8 cellular contexts compared by ENCODE assay signal in the genomic region with DNA sequence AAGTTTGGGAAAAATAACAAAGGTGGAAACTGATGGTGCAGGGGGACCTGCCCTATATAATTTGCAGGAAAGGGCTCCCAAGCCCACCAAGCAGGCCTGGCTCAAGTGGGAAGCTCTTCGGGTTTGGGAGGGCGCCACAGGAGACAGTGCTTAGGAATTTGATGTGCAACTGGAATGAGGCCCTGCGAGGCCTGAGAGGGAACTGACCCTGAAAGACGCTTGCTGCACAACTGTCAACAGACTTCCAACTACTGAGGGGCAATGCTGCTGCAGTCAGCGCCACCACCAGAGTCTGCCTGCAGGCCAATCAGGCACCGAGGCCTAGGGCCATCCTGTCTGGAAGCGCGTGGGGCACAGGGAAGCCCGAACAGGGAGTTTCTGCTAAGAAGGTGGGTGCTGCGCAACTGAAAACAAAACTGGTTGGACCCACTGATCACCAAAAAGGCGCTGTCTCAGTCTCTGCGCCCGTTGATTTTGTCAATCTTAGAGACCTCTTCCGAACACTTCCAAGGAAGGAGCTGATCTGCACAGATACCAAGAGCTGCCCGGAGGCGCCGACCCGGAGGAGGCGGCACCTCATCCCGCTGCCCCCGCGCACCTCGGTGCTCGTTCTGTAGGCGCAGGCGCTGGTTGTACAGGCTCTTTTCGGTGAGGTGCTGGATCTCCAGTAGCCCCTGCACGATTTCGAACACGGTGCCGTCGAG. TPM values are rescaled to one million over a fixed set of nuclear protein-coding genes. Genes with fewer than 3 reads are reported as not detected.
A peak's percentile ranks its signal among the peaks of the same experiment; 100 is the strongest.
DNase-seq lines count a peak whose midpoint lies in the region; ATAC-seq and TF ChIP-seq lines count a peak whose summit lies in the region.

No MANE protein-coding gene starts in this region.

- peak overlapping the region; percentile 97 for H3K4me3 ChIP-seq in trophoblast cell (ENCODE audit: low read depth, low read length)

- peaks cover 48% of the 10 kb centered on the region for H3K4me1 Mint-ChIP-seq in activated CD8-positive, alpha-beta T cell treated with anti-CD3 and anti-CD28 coated beads for 36 hours (ENCODE audit: low read depth)

- TF ChIP-seq CTCF in activated CD8-positive, alpha-beta T cell treated with anti-CD3 and anti-CD28 coated beads for 36 hours (IDR thresholded peaks at IDR 0.05) = no peak

- CTCF ChIA-PET in activated CD8-positive, alpha-beta T cell treated with anti-CD3 and anti-CD28 coated beads for 36 hours (lab: Charles Lee) = interaction anchor here (0.9 to 2.5 kb wide), 8 partner anchors 24 to 163 kb away, joined by 3 to 6 read pairs (median 4); no protein-coding TSS in a partner anchor

- no CpG with 5 or more reads among the region's 32 CpGs for WGBS in trophoblast cell (ENCODE audit: extremely low coverage, insufficient coverage, insufficient read length)

- H4K12ac ChIP-seq in trophoblast cell (ENCODE audit: low read depth, low read length) = peak overlapping the region; percentile 66

- H3K27me3 ChIP-seq in trophoblast cell (ENCODE audit: insufficient read depth, low read length) = no peaks in the 10 kb centered on the region

- POLR2A ChIA-PET in activated CD8-positive, alpha-beta T cell treated with anti-CD3 and anti-CD28 coated beads for 36 hours (lab: Charles Lee) = interaction anchor here (0.6 to 0.8 kb wide), 2 partner anchors 13 to 189 kb away, joined by 3 to 4 read pairs; no protein-coding TSS in a partner anchor

- peak overlapping the region; percentile 35 for H3K27ac ChIP-seq in trophoblast cell (ENCODE audit: low read depth, low read length)

- peak overlapping the region; percentile 44 for H3K27ac Mint-ChIP-seq in activated CD8-positive, alpha-beta T cell treated with anti-CD3 and anti-CD28 coated beads for 36 hours

- H3K9me3 Mint-ChIP-seq in activated CD8-positive, alpha-beta T cell treated with anti-CD3 and anti-CD28 coated beads for 36 hours = no peaks in the 10 kb centered on the region

- H2BK5ac ChIP-seq in trophoblast cell (ENCODE audit: low read depth, low read length, poor library complexity) = peak overlapping the region; percentile 61

- peak; percentile 25 for ATAC-seq in HG03457 (IDR thresholded peaks at IDR 0.05; ENCODE audit: unreplicated experiment)
- ATAC-seq in activated CD8-positive, alpha-beta T cell treated with anti-CD3 and anti-CD28 coated beads for 36 hours = no peak

- peak overlapping the region; percentile 96 for H4K8ac ChIP-seq in trophoblast cell (ENCODE audit: low read depth, low read length)

- H2BK120ac ChIP-seq in trophoblast cell (ENCODE audit: insufficient read depth, low read length, poor library complexity) = peak overlapping the region; percentile 62

- H3K9me3 ChIP-seq in trophoblast cell (ENCODE audit: insufficient read depth, low read depth, low read length) = no peaks in the 10 kb centered on the region

- DNase-seq in stimulated activated CD4-positive, alpha-beta T cell treated with anti-CD3 and anti-CD28 coated beads, Interleukin-2, amount 100 ng/mL, for 24 hours = peak; percentile 22 to 43
- no peak for DNase-seq in stimulated activated CD4-positive, alpha-beta T cell treated with anti-CD3 and anti-CD28 coated beads, Interleukin-4, amount 100 ng/mL, for 4 hours
- no peak for DNase-seq in activated CD8-positive, alpha-beta T cell treated with anti-CD3 and anti-CD28 coated beads for 36 hours
- DNase-seq in cardiac septum (ENCODE audit: low spot score) (peak; percentile 74), trophoblast cell (peak; percentile 42 to 56), activated gamma-delta T cell (lab: John Stamatoyannopoulos, UW) (no peak), COR-L47 (lab: John Stamatoyannopoulos, UW) (no peak)

- H3K18ac ChIP-seq in trophoblast cell (ENCODE audit: low read length) = peak overlapping the region; percentile 95

- H3K27me3 Mint-ChIP-seq in activated CD8-positive, alpha-beta T cell treated with anti-CD3 and anti-CD28 coated beads for 36 hours = no peaks in the 10 kb centered on the region

- H2BK12ac ChIP-seq in trophoblast cell (ENCODE audit: low read length) = peak overlapping the region; percentile 68

- no peak overlapping the region for H2AK5ac ChIP-seq in trophoblast cell (ENCODE audit: low read length)

- intact Hi-C loops in activated CD8-positive, alpha-beta T cell treated with anti-CD3 and anti-CD28 coated beads for 36 hours (cut with micrococcal nuclease) = no loop called here
- intact Hi-C loops in cardiac septum (cut with DNase I) = loop anchor here (5.0 kb wide), 1 partner anchor 242 kb away; no protein-coding TSS in a partner anchor

- H3K4me2 ChIP-seq in trophoblast cell (ENCODE audit: low read length) = peak overlapping the region; percentile 88

- peak overlapping the region; percentile 95 for H2AFZ ChIP-seq in trophoblast cell (ENCODE audit: insufficient read depth, low read length, poor library complexity)

- H3K36me3 Mint-ChIP-seq in activated CD8-positive, alpha-beta T cell treated with anti-CD3 and anti-CD28 coated beads for 36 hours (ENCODE audit: low read depth) = no peaks in the 10 kb centered on the region

- peak overlapping the region; percentile 50 for H3K4ac ChIP-seq in trophoblast cell (ENCODE audit: low read depth, low read length)

- peak overlapping the region; percentile 85 for H3K9ac ChIP-seq in trophoblast cell (ENCODE audit: low read length)

- peaks cover 5 to 11% of the 10 kb centered on the region in 2 experiments for H3K4me1 ChIP-seq in trophoblast cell (ENCODE audit: control insufficient read depth in 1 of 2, insufficient read depth in 2 of 2, low read length in 2 of 2)

- H3K79me1 ChIP-seq in trophoblast cell (ENCODE audit: low read length) = peaks cover 10% of the 10 kb centered on the region

- peak overlapping the region; percentile 84 for H3K14ac ChIP-seq in trophoblast cell (ENCODE audit: low read length)

- H3K79me2 ChIP-seq in trophoblast cell (ENCODE audit: control insufficient read depth, insufficient read depth, low read length, poor library complexity) = peaks cover 12% of the 10 kb centered on the region

- H3K23ac ChIP-seq in trophoblast cell (ENCODE audit: low read length) = no peak overlapping the region

- H3K4me3 Mint-ChIP-seq in activated CD8-positive, alpha-beta T cell treated with anti-CD3 and anti-CD28 coated beads for 36 hours = peak overlapping the region; percentile 90

- peaks cover 4 to 5% of the 10 kb centered on the region in 2 experiments for H3K36me3 ChIP-seq in trophoblast cell (ENCODE audit: control insufficient read depth in 1 of 2, insufficient read depth in 2 of 2, low read length in 2 of 2)

- H4K91ac ChIP-seq in trophoblast cell (ENCODE audit: low read depth, low read length) = peak overlapping the region; percentile 72

RNA-seq across cellular contexts. Expression of gene DGCR6L, which starts 0.7 kb away (rescaled TPM):
- total RNA-seq in activated CD8-positive, alpha-beta T cell treated with anti-CD3 and anti-CD28 coated beads for 36 hours = 10 to 100 TPM; 30.7 to 32.0 TPM
- total RNA-seq in cardiac septum = 45.5 TPM
- polyA plus RNA-seq in trophoblast cell (2013) = 18.6 and 19.9 TPM in 2 replicates

RNA-seq across cellular contexts. Expression of gene RTN4R, which starts 51.1 kb away (rescaled TPM):
- 1 to 10 TPM; 2.8 to 3.7 TPM for total RNA-seq in activated CD8-positive, alpha-beta T cell treated with anti-CD3 and anti-CD28 coated beads for 36 hours
- total RNA-seq in cardiac septum = 1.0 TPM
- polyA plus RNA-seq in trophoblast cell (2013) = 10.4 and 11.7 TPM in 2 replicates

Comparison
In these comparisons a context has a peak if more than half of its experiments do, and no peak if none do; other contexts are left out.
1. DNase-seq: peak in stimulated activated CD4-positive, alpha-beta T cell treated with anti-CD3 and anti-CD28 coated beads, Interleukin-2, amount 100 ng/mL, for 24 hours (2 of 2), cardiac septum (single experiment) and trophoblast cell (2 of 2); none in stimulated activated CD4-positive, alpha-beta T cell treated with anti-CD3 and anti-CD28 coated beads, Interleukin-4, amount 100 ng/mL, for 4 hours (0 of 2), activated CD8-positive, alpha-beta T cell treated with anti-CD3 and anti-CD28 coated beads for 36 hours (single experiment), activated gamma-delta T cell (single experiment) and COR-L47 (single experiment).